In genomic region chr7:25239888-25240287, GRCh38 we compare ENCODE assay signal across 25 cellular contexts. TPM values are rescaled to one million over a fixed set of nuclear protein-coding genes. Genes with fewer than 3 reads are reported as not detected.
A peak's percentile ranks its signal among the peaks of the same experiment; 100 is the strongest.
DNase-seq lines count a peak whose midpoint lies in the region; ATAC-seq and TF ChIP-seq lines count a peak whose summit lies in the region.
"Had no signal": no experiment of that assay in that cellular context is flagged by ENCODE, and none has a peak within 500 bp of the region (broad histone marks: within the 10 kb centered on the region; RNA-seq: fewer than 3 reads in every experiment).

No MANE protein-coding gene starts in this region.

- intact Hi-C loops in Right ventricle myocardium inferior (cut with DNase I), result no loop called here
- intact Hi-C loops in Right ventricle myocardium superior (cut with DNase I), result no loop called here
- intact Hi-C loops in activated CD4-positive, alpha-beta T cell treated with anti-CD3 and anti-CD28 coated beads for 36 hours (cut with DNase I, micrococcal nuclease), result no loop called here

- no peaks in the 10 kb centered on the region for H3K9me2 ChIP-seq in hepatocyte (replicated peaks; ENCODE audit: insufficient read depth)

- no peaks in the 10 kb centered on the region for H4K20me1 ChIP-seq in hepatocyte (ENCODE audit: insufficient read depth, poor library complexity, severe bottlenecking)
- H4K20me1 ChIP-seq: BLaER1 treated with 17β-estradiol and CSF1 and Interleukin-3, amounts not matched to agents 10 nM and 100 nM had no signal

- no peaks in the 10 kb centered on the region for H3K9me3 ChIP-seq in hepatocyte (ENCODE audit: low read depth)
- H3K9me3 ChIP-seq: BE2C; BLaER1 treated with 17β-estradiol and CSF1 and Interleukin-3, amounts not matched to agents 10 nM and 100 nM had no signal

- TF ChIP-seq CTCF in VCaP (conservative IDR thresholded peaks at IDR 0.05) (no peak), hepatocyte (IDR thresholded peaks at IDR 0.05; ENCODE audit: poor library complexity) (no peak)

- ATAC-seq in Right ventricle myocardium inferior (peak; percentile 33), Right ventricle myocardium superior (ENCODE audit: poor library complexity) (no peak), HG02588 (IDR thresholded peaks at IDR 0.05; ENCODE audit: unreplicated experiment) (no peak)
- ATAC-seq in activated CD4-positive, alpha-beta T cell treated with anti-CD3 and anti-CD28 coated beads for 36 hours, result no peak
- ATAC-seq: GM23338, HCT116 had no signal

- no peaks in the 10 kb centered on the region for H3K36me3 ChIP-seq in hepatocyte (replicated peaks; ENCODE audit: insufficient read depth, low read depth)
- H3K36me3 ChIP-seq: BE2C; BLaER1 treated with 17β-estradiol and CSF1 and Interleukin-3, amounts not matched to agents 10 nM and 100 nM had no signal

- H2AFZ ChIP-seq in hepatocyte, result no peak overlapping the region

- 79% methylated on average over 3 of the region's 3 CpGs for WGBS in hepatocyte (ENCODE audit: low lambda C conversion rate, missing lambda C conversion rate)

- no peaks in the 10 kb centered on the region for H3K36me3 Mint-ChIP-seq in activated CD4-positive, alpha-beta T cell treated with anti-CD3 and anti-CD28 coated beads for 36 hours (ENCODE audit: low read depth)
- H3K36me3 Mint-ChIP-seq: CD4-positive, alpha-beta memory T cell had no signal

- no peak overlapping the region for H3K4me3 ChIP-seq in hepatocyte
- H3K4me3 ChIP-seq: BLaER1 treated with 17β-estradiol and CSF1 and Interleukin-3, amounts not matched to agents 10 nM and 100 nM; GM23338 had no signal

- H3K27ac Mint-ChIP-seq in activated CD4-positive, alpha-beta T cell treated with anti-CD3 and anti-CD28 coated beads for 36 hours, result no peak overlapping the region
- H3K27ac Mint-ChIP-seq: CD4-positive, alpha-beta memory T cell; GM23338; H9; HFFc6 had no signal

- no peaks in the 10 kb centered on the region for H3K79me2 ChIP-seq in hepatocyte

- CTCF ChIA-PET in activated CD4-positive, alpha-beta T cell treated with anti-CD3 and anti-CD28 coated beads for 36 hours (lab: Charles Lee), result no interaction called here

- no peaks in the 10 kb centered on the region for H3K27me3 ChIP-seq in hepatocyte
- H3K27me3 ChIP-seq: BLaER1 treated with 17β-estradiol and CSF1 and Interleukin-3, amounts not matched to agents 10 nM and 100 nM had no signal

- peaks cover 4% of the 10 kb centered on the region for H3K27me3 Mint-ChIP-seq in activated CD4-positive, alpha-beta T cell treated with anti-CD3 and anti-CD28 coated beads for 36 hours

- no peak overlapping the region for H3K4me3 Mint-ChIP-seq in activated CD4-positive, alpha-beta T cell treated with anti-CD3 and anti-CD28 coated beads for 36 hours
- H3K4me3 Mint-ChIP-seq: CD4-positive, alpha-beta memory T cell; GM23338; H9; HFFc6 had no signal

- H3K27ac ChIP-seq in VCaP, result peak overlapping the region; percentile 70
- no peak overlapping the region for H3K27ac ChIP-seq in hepatocyte
- H3K27ac ChIP-seq: 22Rv1; BLaER1 treated with 17β-estradiol and CSF1 and Interleukin-3, amounts not matched to agents 10 nM and 100 nM had no signal

- H3K4me2 ChIP-seq in hepatocyte, result peak overlapping the region; percentile 22
- H3K4me2 ChIP-seq: BLaER1 treated with 17β-estradiol and CSF1 and Interleukin-3, amounts not matched to agents 10 nM and 100 nM; GM23338 had no signal

- no peak for DNase-seq in Right ventricle myocardium inferior (ENCODE audit: missing footprints)
- no peak for DNase-seq in Right ventricle myocardium superior
- DNase-seq in hepatocyte (ENCODE audit: low spot score), result no peak
- DNase-seq in AG08395 (ENCODE audit: low spot score), result no peak
- DNase-seq in activated CD4-positive, alpha-beta T cell treated with anti-CD3 and anti-CD28 coated beads for 36 hours, result no peak
- DNase-seq: AML-193; BE2C; Calu3; CD4-positive, alpha-beta memory T cell; COR-L47; DMS53; DMS79 treated with DMSO at 0.1 percent for 48 hours; GF-D8; H9; HFFc6 had no signal

- POLR2A ChIA-PET in activated CD4-positive, alpha-beta T cell treated with anti-CD3 and anti-CD28 coated beads for 36 hours (lab: Charles Lee), result no interaction called here

- H3K4me1 ChIP-seq in hepatocyte (ENCODE audit: insufficient read depth), result no peaks in the 10 kb centered on the region
- H3K4me1 ChIP-seq: BE2C; BLaER1 treated with 17β-estradiol and CSF1 and Interleukin-3, amounts not matched to agents 10 nM and 100 nM had no signal

- H3K9me3 Mint-ChIP-seq in activated CD4-positive, alpha-beta T cell treated with anti-CD3 and anti-CD28 coated beads for 36 hours (ENCODE audit: low read depth), result no peaks in the 10 kb centered on the region
- H3K9me3 Mint-ChIP-seq: CD4-positive, alpha-beta memory T cell; GM23338; H9; HFFc6 had no signal

- no peaks in the 10 kb centered on the region for H3K4me1 Mint-ChIP-seq in activated CD4-positive, alpha-beta T cell treated with anti-CD3 and anti-CD28 coated beads for 36 hours
- H3K4me1 Mint-ChIP-seq: CD4-positive, alpha-beta memory T cell had no signal

RNA-seq across cellular contexts. Expression of gene NPVF, which starts 11.6 kb away (rescaled TPM):
- total RNA-seq in Right ventricle myocardium inferior, result not detected
- total RNA-seq in Right ventricle myocardium superior, result not detected
- not detected in 2 replicates for total RNA-seq in hepatocyte
- not detected in 2 replicates for polyA plus RNA-seq in hepatocyte
- total RNA-seq in activated CD4-positive, alpha-beta T cell treated with anti-CD3 and anti-CD28 coated beads for 36 hours, result not detected
- total RNA-seq: Calu3; CD4-positive, alpha-beta memory T cell; Daoy; G401; GM23338; H4; H9; HFFc6 had no signal
- polyA plus RNA-seq: AG04450; CD4-positive, alpha-beta memory T cell; GM23338 had no signal
